In genomic region chr14:97459180-97459579, GRCh38 we compare ENCODE assay signal across 11 cellular contexts.
DNase-seq lines count a peak whose midpoint lies in the region; ATAC-seq and TF ChIP-seq lines count a peak whose summit lies in the region.
"Had no signal": no experiment of that assay in that cellular context is flagged by ENCODE, and none has a peak within 500 bp of the region (broad histone marks: within the 10 kb centered on the region; RNA-seq: fewer than 3 reads in every experiment).

No MANE protein-coding gene starts in this region.

- H2BK15ac ChIP-seq in neuronal stem cell (ENCODE audit: low read length) = no peak overlapping the region

- H4K8ac ChIP-seq in neuronal stem cell (ENCODE audit: low read depth, low read length) = no peak overlapping the region

- H3K9me3 ChIP-seq in CD4-positive, CD25-positive, alpha-beta regulatory T cell (ENCODE audit: control insufficient read depth in 2 of 2, low read length in 2 of 2) = peaks cover 8 to 16% of the 10 kb centered on the region in 2 experiments
- H3K9me3 ChIP-seq in neuronal stem cell (replicated peaks in 1 of 2; ENCODE audit: control insufficient read depth in 2 of 2, insufficient read depth in 1 of 2, low read depth in 1 of 2, low read length in 2 of 2) (peaks cover 0 to 4% of the 10 kb centered on the region in 2 donors), HAP-1 (no peaks in the 10 kb centered on the region)
- H3K9me3 ChIP-seq: gastrocnemius medialis had no signal

- H4K91ac ChIP-seq in neuronal stem cell (ENCODE audit: low read depth, low read length, poor library complexity) = no peak overlapping the region

- H3K27ac ChIP-seq in CD4-positive, CD25-positive, alpha-beta regulatory T cell (ENCODE audit: insufficient read depth, low read length, poor library complexity, severe bottlenecking) = peak overlapping the region; percentile 91
- no peak overlapping the region for H3K27ac ChIP-seq in coronary artery
- no peak overlapping the region for H3K27ac ChIP-seq in neuronal stem cell (replicated peaks; ENCODE audit: low read length)
- H3K27ac ChIP-seq: gastrocnemius medialis had no signal

- no peak for ATAC-seq in CD4-positive, CD25-positive, alpha-beta regulatory T cell (ENCODE audit: low read depth in 2 of 2)
- ATAC-seq: gastrocnemius medialis had no signal

- H3K4me1 Mint-ChIP-seq in CD4-positive, CD25-positive, alpha-beta regulatory T cell = peaks cover 0 to 62% (median 42%) of the 10 kb centered on the region in 4 donors

- no peak overlapping the region for H2BK12ac ChIP-seq in neuronal stem cell (ENCODE audit: low read length)

- H3K9me3 Mint-ChIP-seq in CD4-positive, CD25-positive, alpha-beta regulatory T cell = peaks cover 0 to 8% (median 1%) of the 10 kb centered on the region in 7 donors

- DNase-seq in CD4-positive, CD25-positive, alpha-beta regulatory T cell = no peak
- DNase-seq in H4 (ENCODE audit: low spot score) = peak; percentile 24
- DNase-seq in coronary artery (ENCODE audit: low spot score) = no peak
- no peak for DNase-seq in neuronal stem cell (ENCODE audit: low spot score)
- DNase-seq in HAP-1 (ENCODE audit: low spot score in 2 of 2) = no peak
- DNase-seq in AG08395 (ENCODE audit: low spot score) = no peak
- DNase-seq in AG20443 (ENCODE audit: low spot score) = no peak
- no peak for DNase-seq in SW 1271 (lab: John Stamatoyannopoulos, UW)
- DNase-seq: gastrocnemius medialis, GF-D8, IMR-90 had no signal

- H3K27me3 Mint-ChIP-seq in CD4-positive, CD25-positive, alpha-beta regulatory T cell = no peaks in the 10 kb centered on the region

- peaks cover 34% of the 10 kb centered on the region for H3K36me3 Mint-ChIP-seq in CD4-positive, CD25-positive, alpha-beta regulatory T cell

- H3K27ac Mint-ChIP-seq in CD4-positive, CD25-positive, alpha-beta regulatory T cell = peak overlapping the region; percentile 98 to 99 (median 99)

- H3K4me3 ChIP-seq in CD4-positive, CD25-positive, alpha-beta regulatory T cell (ENCODE audit: low read depth, low read length) = peak overlapping the region; percentile 89
- H3K4me3 ChIP-seq in coronary artery = peak overlapping the region; percentile 60
- no peak overlapping the region for H3K4me3 ChIP-seq in neuronal stem cell (ENCODE audit: low read length in 2 of 2)
- H3K4me3 ChIP-seq in HAP-1 = no peak overlapping the region

- H3K27me3 ChIP-seq in CD4-positive, CD25-positive, alpha-beta regulatory T cell (ENCODE audit: control insufficient read depth, insufficient read depth, low read length) = no peaks in the 10 kb centered on the region
- H3K27me3 ChIP-seq in neuronal stem cell (ENCODE audit: control insufficient read depth in 3 of 3, insufficient read depth in 3 of 3, low read depth in 1 of 3, low read length in 3 of 3) (peaks cover 0 to 11% (median 3%) of the 10 kb centered on the region in 3 experiments), HAP-1 (ENCODE audit: low read depth) (no peaks in the 10 kb centered on the region)

- peaks cover 25% of the 10 kb centered on the region for H3K36me3 ChIP-seq in CD4-positive, CD25-positive, alpha-beta regulatory T cell (ENCODE audit: control insufficient read depth, insufficient read depth, low read length)
- H3K36me3 ChIP-seq in neuronal stem cell (replicated peaks in 1 of 2; ENCODE audit: control insufficient read depth in 2 of 2, insufficient read depth in 2 of 2, low read length in 2 of 2) (peaks cover 0 to 2% of the 10 kb centered on the region in 2 donors), HAP-1 (replicated peaks) (no peaks in the 10 kb centered on the region)
- H3K36me3 ChIP-seq: gastrocnemius medialis had no signal

- WGBS in neuronal stem cell (ENCODE audit: extremely low coverage in 2 of 2, insufficient read length in 2 of 2, insufficient replicate concordance in 1 of 2), 2 donors = no CpG with 5 or more reads among the region's 4 CpGs

- no peak overlapping the region for H2BK5ac ChIP-seq in neuronal stem cell (ENCODE audit: low read length)

- H3K4me1 ChIP-seq in CD4-positive, CD25-positive, alpha-beta regulatory T cell (ENCODE audit: control insufficient read depth, insufficient read depth, low read length, poor library complexity, severe bottlenecking) = peaks cover 41% of the 10 kb centered on the region
- H3K4me1 ChIP-seq in neuronal stem cell (ENCODE audit: control insufficient read depth in 2 of 2, insufficient read depth in 1 of 2, low read depth in 1 of 2, low read length in 2 of 2) = peaks cover 0 to 3% of the 10 kb centered on the region in 2 donors
- no peaks in the 10 kb centered on the region for H3K4me1 ChIP-seq in HAP-1
- H3K4me1 ChIP-seq: gastrocnemius medialis had no signal

- peak overlapping the region; percentile 82 for H2AFZ ChIP-seq in neuronal stem cell (ENCODE audit: low read length)

- peak overlapping the region; percentile 37 for H2BK120ac ChIP-seq in neuronal stem cell (ENCODE audit: low read depth, low read length)

- H3K9ac ChIP-seq in neuronal stem cell (ENCODE audit: low read depth, low read length, poor library complexity) = no peak overlapping the region

- no peaks in the 10 kb centered on the region for H3K79me1 ChIP-seq in neuronal stem cell (ENCODE audit: low read depth, low read length)

- TF ChIP-seq CTCF in coronary artery (IDR thresholded peaks at IDR 0.05) = no peak

- H3K4me2 ChIP-seq in neuronal stem cell (ENCODE audit: insufficient read depth, low read length, poor library complexity, severe bottlenecking) = peak overlapping the region; percentile 61

- H3K18ac ChIP-seq in neuronal stem cell (ENCODE audit: low read length) = peak overlapping the region; percentile 70

- no peak overlapping the region for H3K14ac ChIP-seq in neuronal stem cell (ENCODE audit: low read length)

- in situ Hi-C loops in HAP-1 (cut with MboI; ENCODE audit: low sequenced_read_pairs) = no loop called here

- peak overlapping the region; percentile 85 to 96 (median 94) for H3K4me3 Mint-ChIP-seq in CD4-positive, CD25-positive, alpha-beta regulatory T cell

- no peak overlapping the region for H3K4ac ChIP-seq in neuronal stem cell (ENCODE audit: low read length)

- H2AK5ac ChIP-seq in neuronal stem cell (ENCODE audit: low read depth, low read length) = no peak overlapping the region

- H3K23ac ChIP-seq in neuronal stem cell (ENCODE audit: low read depth, low read length, poor library complexity) = no peak overlapping the region

Comparison
In these comparisons a context has a peak if more than half of its experiments do, and no peak if none do; other contexts are left out.
1. H3K4me3 ChIP-seq: peak in CD4-positive, CD25-positive, alpha-beta regulatory T cell (single experiment) and coronary artery (single experiment); none in neuronal stem cell (0 of 2) and HAP-1 (single experiment).